1 cellular context compared by ENCODE assay signal in the genomic region with DNA sequence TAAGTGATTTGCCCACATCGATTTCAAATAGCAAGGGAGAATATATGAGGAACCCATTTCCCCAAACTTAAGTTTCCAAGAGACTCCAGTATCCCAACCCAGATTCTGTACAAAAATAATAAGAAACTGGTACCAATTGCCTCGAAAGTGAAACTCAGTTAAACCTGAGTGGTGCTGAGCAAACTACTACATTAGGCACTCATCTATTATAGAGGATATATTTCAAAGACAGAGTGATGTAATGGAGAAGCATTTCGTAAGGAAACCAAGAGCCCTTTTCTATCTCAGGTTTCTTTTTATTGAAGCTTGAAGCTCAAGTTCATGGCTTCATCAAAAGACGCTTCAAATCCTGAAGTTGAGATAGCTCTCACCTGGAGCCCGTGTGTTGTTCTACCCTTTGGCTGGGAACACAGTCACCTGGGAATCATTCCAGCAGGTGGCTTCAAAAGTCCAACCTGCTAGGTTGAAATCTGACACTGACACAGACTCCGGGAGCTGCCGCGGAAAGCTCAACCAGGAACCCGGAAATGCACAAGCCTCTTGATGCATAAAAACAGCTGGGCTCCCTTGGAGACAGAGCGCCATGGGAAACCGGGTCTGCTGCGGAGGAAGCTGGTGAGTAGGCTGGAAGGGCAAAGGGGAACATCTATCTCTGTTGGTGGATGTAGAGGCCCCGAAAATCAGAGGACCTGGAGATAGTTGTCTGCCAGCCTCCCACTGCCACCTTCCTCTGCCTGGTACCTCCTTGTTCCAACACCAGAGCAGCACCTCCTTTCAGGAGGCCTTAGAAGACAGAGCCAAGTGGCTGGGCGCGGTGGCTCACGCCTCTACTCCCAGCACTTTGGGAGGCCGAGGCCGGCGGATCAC.
TF ChIP-seq lines count a peak whose summit lies in the region.

A gene with protein sequence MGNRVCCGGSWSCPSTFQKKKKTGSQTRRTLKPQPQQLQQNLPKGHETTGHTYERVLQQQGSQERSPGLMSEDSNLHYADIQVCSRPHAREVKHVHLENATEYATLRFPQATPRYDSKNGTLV (plus strand): TSS at position 524 of the 867 bp plus-strand sequence. CDS start 60 bp downstream, at position 584.

TF ChIP-seq in HepG2, 621 proteins besides CTCF, POLR2A, EP300 and RAD21 (continued from another document and continues in another):
- TF ChIP-seq, protein P1, sequence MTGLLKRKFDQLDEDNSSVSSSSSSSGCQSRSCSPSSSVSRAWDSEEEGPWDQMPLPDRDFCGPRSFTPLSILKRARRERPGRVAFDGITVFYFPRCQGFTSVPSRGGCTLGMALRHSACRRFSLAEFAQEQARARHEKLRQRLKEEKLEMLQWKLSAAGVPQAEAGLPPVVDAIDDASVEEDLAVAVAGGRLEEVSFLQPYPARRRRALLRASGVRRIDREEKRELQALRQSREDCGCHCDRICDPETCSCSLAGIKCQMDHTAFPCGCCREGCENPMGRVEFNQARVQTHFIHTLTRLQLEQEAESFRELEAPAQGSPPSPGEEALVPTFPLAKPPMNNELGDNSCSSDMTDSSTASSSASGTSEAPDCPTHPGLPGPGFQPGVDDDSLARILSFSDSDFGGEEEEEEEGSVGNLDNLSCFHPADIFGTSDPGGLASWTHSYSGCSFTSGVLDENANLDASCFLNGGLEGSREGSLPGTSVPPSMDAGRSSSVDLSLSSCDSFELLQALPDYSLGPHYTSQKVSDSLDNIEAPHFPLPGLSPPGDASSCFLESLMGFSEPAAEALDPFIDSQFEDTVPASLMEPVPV (CRISPR knock-in tag; IDR thresholded peaks at IDR 0.05), result no peak
- TF ChIP-seq KDM1A (CRISPR knock-in tag; IDR thresholded peaks at IDR 0.05) (no peak), ZNF777 (CRISPR knock-in tag; IDR thresholded peaks at IDR 0.05) (no peak), TMF1 (CRISPR knock-in tag; IDR thresholded peaks at IDR 0.05; ENCODE audit: low read depth) (no peak), RFX1 (IDR thresholded peaks at IDR 0.05) (peak; percentile 51), HNF4G (IDR thresholded peaks at IDR 0.05; ENCODE audit: borderline replicate concordance, low read depth, low read length) (peak; percentile 42), HNF4G (CRISPR knock-in tag; IDR thresholded peaks at IDR 0.05; ENCODE audit: borderline replicate concordance, low read depth) (no peak), RFX3 (CRISPR knock-in tag; IDR thresholded peaks at IDR 0.05) (peak; percentile 38; the same call in 1 of the 2 replicates), ZBTB38 (CRISPR knock-in tag; IDR thresholded peaks at IDR 0.05) (peak; percentile 92), ZNF678 (CRISPR knock-in tag; IDR thresholded peaks at IDR 0.05) (peak; percentile 25; the same call in 1 of the 2 replicates), ERF (CRISPR knock-in tag; IDR thresholded peaks at IDR 0.05) (peak; percentile 19; the same call in 1 of the 2 replicates), MEIS2 (CRISPR knock-in tag; IDR thresholded peaks at IDR 0.05) (0 out of 2 replicates have a peak, but pooled peaks have one; percentile 44), ZFX (CRISPR knock-in tag; IDR thresholded peaks at IDR 0.05; ENCODE audit: low read depth) (peak; percentile 40; the same call in 1 of the 2 replicates), NRL (CRISPR knock-in tag; IDR thresholded peaks at IDR 0.05; ENCODE audit: borderline replicate concordance) (0 out of 2 replicates have a peak, but pooled peaks have one; percentile 57), POGZ (CRISPR knock-in tag; IDR thresholded peaks at IDR 0.05) (peak; percentile 61), TBX2 (CRISPR knock-in tag; IDR thresholded peaks at IDR 0.05; ENCODE audit: borderline replicate concordance) (peak; percentile 46; the same call in 1 of the 2 replicates), FOXC1 (CRISPR knock-in tag; IDR thresholded peaks at IDR 0.05; ENCODE audit: borderline replicate concordance) (0 out of 2 replicates have a peak, but pooled peaks have one; percentile 33), ZNF883 (CRISPR knock-in tag; IDR thresholded peaks at IDR 0.05; ENCODE audit: not compliant biosample characterization) (peak; percentile 34), ISL2 (CRISPR knock-in tag; IDR thresholded peaks at IDR 0.05) (0 out of 2 replicates have a peak, but pooled peaks have one; percentile 44), ZNF616 (CRISPR knock-in tag; IDR thresholded peaks at IDR 0.05; ENCODE audit: low read depth) (no peak)
- TF ChIP-seq, protein P2, sequence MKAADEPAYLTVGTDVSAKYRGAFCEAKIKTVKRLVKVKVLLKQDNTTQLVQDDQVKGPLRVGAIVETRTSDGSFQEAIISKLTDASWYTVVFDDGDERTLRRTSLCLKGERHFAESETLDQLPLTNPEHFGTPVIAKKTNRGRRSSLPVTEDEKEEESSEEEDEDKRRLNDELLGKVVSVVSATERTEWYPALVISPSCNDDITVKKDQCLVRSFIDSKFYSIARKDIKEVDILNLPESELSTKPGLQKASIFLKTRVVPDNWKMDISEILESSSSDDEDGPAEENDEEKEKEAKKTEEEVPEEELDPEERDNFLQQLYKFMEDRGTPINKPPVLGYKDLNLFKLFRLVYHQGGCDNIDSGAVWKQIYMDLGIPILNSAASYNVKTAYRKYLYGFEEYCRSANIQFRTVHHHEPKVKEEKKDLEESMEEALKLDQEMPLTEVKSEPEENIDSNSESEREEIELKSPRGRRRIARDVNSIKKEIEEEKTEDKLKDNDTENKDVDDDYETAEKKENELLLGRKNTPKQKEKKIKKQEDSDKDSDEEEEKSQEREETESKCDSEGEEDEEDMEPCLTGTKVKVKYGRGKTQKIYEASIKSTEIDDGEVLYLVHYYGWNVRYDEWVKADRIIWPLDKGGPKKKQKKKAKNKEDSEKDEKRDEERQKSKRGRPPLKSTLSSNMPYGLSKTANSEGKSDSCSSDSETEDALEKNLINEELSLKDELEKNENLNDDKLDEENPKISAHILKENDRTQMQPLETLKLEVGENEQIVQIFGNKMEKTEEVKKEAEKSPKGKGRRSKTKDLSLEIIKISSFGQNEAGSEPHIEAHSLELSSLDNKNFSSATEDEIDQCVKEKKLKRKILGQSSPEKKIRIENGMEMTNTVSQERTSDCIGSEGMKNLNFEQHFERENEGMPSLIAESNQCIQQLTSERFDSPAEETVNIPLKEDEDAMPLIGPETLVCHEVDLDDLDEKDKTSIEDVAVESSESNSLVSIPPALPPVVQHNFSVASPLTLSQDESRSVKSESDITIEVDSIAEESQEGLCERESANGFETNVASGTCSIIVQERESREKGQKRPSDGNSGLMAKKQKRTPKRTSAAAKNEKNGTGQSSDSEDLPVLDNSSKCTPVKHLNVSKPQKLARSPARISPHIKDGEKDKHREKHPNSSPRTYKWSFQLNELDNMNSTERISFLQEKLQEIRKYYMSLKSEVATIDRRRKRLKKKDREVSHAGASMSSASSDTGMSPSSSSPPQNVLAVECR (CRISPR knock-in tag; IDR thresholded peaks at IDR 0.05; ENCODE audit: borderline replicate concordance), result peak; percentile 81
- TF ChIP-seq, protein P3, sequence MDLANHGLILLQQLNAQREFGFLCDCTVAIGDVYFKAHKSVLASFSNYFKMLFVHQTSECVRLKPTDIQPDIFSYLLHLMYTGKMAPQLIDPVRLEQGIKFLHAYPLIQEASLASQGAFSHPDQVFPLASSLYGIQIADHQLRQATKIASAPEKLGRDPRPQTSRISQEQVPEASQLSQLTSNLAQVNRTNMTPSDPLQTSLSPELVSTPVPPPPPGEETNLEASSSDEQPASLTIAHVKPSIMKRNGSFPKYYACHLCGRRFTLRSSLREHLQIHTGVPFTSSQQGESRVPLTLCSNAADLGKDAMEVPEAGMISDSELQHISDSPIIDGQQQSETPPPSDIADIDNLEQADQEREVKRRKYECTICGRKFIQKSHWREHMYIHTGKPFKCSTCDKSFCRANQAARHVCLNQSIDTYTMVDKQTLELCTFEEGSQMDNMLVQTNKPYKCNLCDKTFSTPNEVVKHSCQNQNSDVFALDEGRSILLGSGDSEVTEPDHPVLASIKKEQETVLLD (CRISPR knock-in tag; IDR thresholded peaks at IDR 0.05; ENCODE audit: low read depth), result no peak
- TF ChIP-seq, protein P4, sequence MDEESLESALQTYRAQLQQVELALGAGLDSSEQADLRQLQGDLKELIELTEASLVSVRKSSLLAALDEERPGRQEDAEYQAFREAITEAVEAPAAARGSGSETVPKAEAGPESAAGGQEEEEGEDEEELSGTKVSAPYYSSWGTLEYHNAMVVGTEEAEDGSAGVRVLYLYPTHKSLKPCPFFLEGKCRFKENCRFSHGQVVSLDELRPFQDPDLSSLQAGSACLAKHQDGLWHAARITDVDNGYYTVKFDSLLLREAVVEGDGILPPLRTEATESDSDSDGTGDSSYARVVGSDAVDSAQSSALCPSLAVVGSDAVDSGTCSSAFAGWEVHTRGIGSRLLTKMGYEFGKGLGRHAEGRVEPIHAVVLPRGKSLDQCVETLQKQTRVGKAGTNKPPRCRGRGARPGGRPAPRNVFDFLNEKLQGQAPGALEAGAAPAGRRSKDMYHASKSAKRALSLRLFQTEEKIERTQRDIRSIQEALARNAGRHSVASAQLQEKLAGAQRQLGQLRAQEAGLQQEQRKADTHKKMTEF (CRISPR knock-in tag; IDR thresholded peaks at IDR 0.05), result peak; percentile 70
- TF ChIP-seq, protein P5, sequence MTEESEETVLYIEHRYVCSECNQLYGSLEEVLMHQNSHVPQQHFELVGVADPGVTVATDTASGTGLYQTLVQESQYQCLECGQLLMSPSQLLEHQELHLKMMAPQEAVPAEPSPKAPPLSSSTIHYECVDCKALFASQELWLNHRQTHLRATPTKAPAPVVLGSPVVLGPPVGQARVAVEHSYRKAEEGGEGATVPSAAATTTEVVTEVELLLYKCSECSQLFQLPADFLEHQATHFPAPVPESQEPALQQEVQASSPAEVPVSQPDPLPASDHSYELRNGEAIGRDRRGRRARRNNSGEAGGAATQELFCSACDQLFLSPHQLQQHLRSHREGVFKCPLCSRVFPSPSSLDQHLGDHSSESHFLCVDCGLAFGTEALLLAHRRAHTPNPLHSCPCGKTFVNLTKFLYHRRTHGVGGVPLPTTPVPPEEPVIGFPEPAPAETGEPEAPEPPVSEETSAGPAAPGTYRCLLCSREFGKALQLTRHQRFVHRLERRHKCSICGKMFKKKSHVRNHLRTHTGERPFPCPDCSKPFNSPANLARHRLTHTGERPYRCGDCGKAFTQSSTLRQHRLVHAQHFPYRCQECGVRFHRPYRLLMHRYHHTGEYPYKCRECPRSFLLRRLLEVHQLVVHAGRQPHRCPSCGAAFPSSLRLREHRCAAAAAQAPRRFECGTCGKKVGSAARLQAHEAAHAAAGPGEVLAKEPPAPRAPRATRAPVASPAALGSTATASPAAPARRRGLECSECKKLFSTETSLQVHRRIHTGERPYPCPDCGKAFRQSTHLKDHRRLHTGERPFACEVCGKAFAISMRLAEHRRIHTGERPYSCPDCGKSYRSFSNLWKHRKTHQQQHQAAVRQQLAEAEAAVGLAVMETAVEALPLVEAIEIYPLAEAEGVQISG (CRISPR knock-in tag; IDR thresholded peaks at IDR 0.05), result peak; percentile 55; the same call in 1 of the 2 replicates
- TF ChIP-seq, protein P6, sequence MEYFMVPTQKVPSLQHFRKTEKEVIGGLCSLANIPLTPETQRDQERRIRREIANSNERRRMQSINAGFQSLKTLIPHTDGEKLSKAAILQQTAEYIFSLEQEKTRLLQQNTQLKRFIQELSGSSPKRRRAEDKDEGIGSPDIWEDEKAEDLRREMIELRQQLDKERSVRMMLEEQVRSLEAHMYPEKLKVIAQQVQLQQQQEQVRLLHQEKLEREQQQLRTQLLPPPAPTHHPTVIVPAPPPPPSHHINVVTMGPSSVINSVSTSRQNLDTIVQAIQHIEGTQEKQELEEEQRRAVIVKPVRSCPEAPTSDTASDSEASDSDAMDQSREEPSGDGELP (IDR thresholded peaks at IDR 0.05; ENCODE audit: borderline replicate concordance, low read depth), result peak; percentile 98
- TF ChIP-seq, protein P7, sequence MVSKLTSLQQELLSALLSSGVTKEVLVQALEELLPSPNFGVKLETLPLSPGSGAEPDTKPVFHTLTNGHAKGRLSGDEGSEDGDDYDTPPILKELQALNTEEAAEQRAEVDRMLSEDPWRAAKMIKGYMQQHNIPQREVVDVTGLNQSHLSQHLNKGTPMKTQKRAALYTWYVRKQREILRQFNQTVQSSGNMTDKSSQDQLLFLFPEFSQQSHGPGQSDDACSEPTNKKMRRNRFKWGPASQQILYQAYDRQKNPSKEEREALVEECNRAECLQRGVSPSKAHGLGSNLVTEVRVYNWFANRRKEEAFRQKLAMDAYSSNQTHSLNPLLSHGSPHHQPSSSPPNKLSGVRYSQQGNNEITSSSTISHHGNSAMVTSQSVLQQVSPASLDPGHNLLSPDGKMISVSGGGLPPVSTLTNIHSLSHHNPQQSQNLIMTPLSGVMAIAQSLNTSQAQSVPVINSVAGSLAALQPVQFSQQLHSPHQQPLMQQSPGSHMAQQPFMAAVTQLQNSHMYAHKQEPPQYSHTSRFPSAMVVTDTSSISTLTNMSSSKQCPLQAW (CRISPR knock-in tag; IDR thresholded peaks at IDR 0.05), result no peak
- TF ChIP-seq, protein P8, sequence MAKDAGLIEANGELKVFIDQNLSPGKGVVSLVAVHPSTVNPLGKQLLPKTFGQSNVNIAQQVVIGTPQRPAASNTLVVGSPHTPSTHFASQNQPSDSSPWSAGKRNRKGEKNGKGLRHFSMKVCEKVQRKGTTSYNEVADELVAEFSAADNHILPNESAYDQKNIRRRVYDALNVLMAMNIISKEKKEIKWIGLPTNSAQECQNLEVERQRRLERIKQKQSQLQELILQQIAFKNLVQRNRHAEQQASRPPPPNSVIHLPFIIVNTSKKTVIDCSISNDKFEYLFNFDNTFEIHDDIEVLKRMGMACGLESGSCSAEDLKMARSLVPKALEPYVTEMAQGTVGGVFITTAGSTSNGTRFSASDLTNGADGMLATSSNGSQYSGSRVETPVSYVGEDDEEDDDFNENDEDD (CRISPR knock-in tag; IDR thresholded peaks at IDR 0.05; ENCODE audit: borderline replicate concordance), result peak; percentile 44; the same call in 1 of the 2 replicates
- TF ChIP-seq, protein P9, sequence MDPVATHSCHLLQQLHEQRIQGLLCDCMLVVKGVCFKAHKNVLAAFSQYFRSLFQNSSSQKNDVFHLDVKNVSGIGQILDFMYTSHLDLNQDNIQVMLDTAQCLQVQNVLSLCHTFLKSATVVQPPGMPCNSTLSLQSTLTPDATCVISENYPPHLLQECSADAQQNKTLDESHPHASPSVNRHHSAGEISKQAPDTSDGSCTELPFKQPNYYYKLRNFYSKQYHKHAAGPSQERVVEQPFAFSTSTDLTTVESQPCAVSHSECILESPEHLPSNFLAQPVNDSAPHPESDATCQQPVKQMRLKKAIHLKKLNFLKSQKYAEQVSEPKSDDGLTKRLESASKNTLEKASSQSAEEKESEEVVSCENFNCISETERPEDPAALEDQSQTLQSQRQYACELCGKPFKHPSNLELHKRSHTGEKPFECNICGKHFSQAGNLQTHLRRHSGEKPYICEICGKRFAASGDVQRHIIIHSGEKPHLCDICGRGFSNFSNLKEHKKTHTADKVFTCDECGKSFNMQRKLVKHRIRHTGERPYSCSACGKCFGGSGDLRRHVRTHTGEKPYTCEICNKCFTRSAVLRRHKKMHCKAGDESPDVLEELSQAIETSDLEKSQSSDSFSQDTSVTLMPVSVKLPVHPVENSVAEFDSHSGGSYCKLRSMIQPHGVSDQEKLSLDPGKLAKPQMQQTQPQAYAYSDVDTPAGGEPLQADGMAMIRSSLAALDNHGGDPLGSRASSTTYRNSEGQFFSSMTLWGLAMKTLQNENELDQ (CRISPR knock-in tag; IDR thresholded peaks at IDR 0.05; ENCODE audit: borderline replicate concordance), result no peak
- TF ChIP-seq, protein P10, sequence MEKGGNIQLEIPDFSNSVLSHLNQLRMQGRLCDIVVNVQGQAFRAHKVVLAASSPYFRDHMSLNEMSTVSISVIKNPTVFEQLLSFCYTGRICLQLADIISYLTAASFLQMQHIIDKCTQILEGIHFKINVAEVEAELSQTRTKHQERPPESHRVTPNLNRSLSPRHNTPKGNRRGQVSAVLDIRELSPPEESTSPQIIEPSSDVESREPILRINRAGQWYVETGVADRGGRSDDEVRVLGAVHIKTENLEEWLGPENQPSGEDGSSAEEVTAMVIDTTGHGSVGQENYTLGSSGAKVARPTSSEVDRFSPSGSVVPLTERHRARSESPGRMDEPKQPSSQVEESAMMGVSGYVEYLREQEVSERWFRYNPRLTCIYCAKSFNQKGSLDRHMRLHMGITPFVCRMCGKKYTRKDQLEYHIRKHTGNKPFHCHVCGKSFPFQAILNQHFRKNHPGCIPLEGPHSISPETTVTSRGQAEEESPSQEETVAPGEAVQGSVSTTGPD (CRISPR knock-in tag; IDR thresholded peaks at IDR 0.05), result peak; percentile 14; the same call in 1 of the 2 replicates
